8 cellular contexts compared by ENCODE assay signal in the genomic region with DNA sequence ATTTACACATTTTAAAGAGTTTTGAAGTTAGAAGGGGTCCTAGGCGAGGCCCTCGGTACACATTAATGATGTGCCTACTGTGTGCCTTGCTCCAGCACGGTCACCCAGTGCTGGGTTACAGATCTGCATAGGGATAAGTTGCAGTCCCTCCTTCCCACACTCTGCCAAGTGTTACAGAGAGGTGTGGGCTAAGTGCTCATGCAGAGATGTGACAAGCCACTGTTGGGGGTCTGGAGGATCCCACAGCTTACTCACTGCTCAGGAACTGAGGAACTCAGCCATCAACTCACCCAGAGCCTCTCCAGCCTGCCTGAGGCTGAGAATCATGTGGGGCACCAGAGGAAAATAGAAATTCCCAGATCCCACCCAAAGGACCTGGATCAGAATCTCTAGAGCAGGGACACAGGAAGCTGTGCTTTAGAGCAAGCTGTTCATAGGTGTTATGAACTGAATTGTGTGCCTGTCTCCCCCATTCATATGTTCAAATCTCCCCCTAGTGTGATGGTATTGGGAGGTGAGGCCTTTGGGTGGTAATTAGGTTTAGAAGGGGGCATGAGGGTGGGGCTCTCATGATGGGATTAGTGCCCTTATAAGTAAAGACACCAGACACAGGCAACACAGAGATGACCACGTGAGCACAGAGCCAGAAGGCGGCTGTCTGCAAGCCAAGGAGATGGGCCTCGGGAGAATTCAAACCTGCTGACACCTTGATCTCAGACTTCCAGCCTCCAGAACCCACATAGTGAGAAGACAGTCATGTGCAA.
DNase-seq lines count a peak whose midpoint lies in the region; ATAC-seq and TF ChIP-seq lines count a peak whose summit lies in the region.

No MANE protein-coding gene starts in this region.

- H3K4me1 Mint-ChIP-seq in natural killer cell = peaks cover 8 to 10% of the 10 kb centered on the region in 2 donors
- no peaks in the 10 kb centered on the region for H3K4me1 Mint-ChIP-seq in Calu3 (ENCODE audit: low read depth, unreplicated experiment)

- H3K27ac ChIP-seq in SU-DHL-6 (ENCODE audit: low read depth, low read length) = no peak overlapping the region

- intact Hi-C loops in natural killer cell (cut with micrococcal nuclease) = no loop called here
- intact Hi-C loops in Calu3 (cut with micrococcal nuclease; ENCODE audit: unreplicated experiment) = no loop called here

- H3K9me3 ChIP-seq in SU-DHL-6 (ENCODE audit: insufficient read depth, low read length) = no peaks in the 10 kb centered on the region

- H3K4me3 ChIP-seq in GM12864 (ENCODE audit: low read depth, low read length) (peak overlapping the region; percentile 10; the same call in 1 of the 2 replicates), SU-DHL-6 (ENCODE audit: insufficient read depth, low read length, poor library complexity, severe bottlenecking) (no peak overlapping the region), H7 (ENCODE audit: insufficient read depth, low read depth, low read length) (no peak overlapping the region)

- BruUV-seq in Calu3 (replicated peaks; lab: Mats Ljungman, UMichigan) = no TSS peak

- peak overlapping the region; percentile 5 for H3K4me2 ChIP-seq in SU-DHL-6 (ENCODE audit: low read depth, low read length, poor library complexity, severe bottlenecking)

- no peaks in the 10 kb centered on the region for H3K36me3 ChIP-seq in SU-DHL-6 (ENCODE audit: low read length)
- H3K36me3 ChIP-seq in H7 (replicated peaks; ENCODE audit: control insufficient read depth, insufficient read depth, low read length) = no peaks in the 10 kb centered on the region

- peak overlapping the region; percentile 54 to 81 for H3K27ac Mint-ChIP-seq in natural killer cell
- H3K27ac Mint-ChIP-seq in Calu3 (ENCODE audit: unreplicated experiment) = no peak overlapping the region

- H3K9me3 Mint-ChIP-seq in natural killer cell (no peaks in the 10 kb centered on the region), Calu3 (ENCODE audit: low read depth, unreplicated experiment) (no peaks in the 10 kb centered on the region)

- no peak for DNase-seq in GM12864 (ENCODE audit: low read depth)
- DNase-seq in natural killer cell = no peak
- no peak for DNase-seq in A172 (ENCODE audit: low spot score)
- DNase-seq in H7 = no peak
- DNase-seq in Calu3 = no peak
- DNase-seq in SW 1271 (lab: John Stamatoyannopoulos, UW) = no peak

- H3K9me2 ChIP-seq in SU-DHL-6 (replicated peaks; ENCODE audit: insufficient read depth, low read length) = no peaks in the 10 kb centered on the region

- TF ChIP-seq CTCF in GM12864 (IDR thresholded peaks at IDR 0.05; ENCODE audit: low read depth, low read length, missing control alignments) (no peak), SU-DHL-6 (IDR thresholded peaks at IDR 0.05; ENCODE audit: insufficient read depth, low read length, poor library complexity, severe bottlenecking) (no peak), natural killer cell (IDR thresholded peaks at IDR 0.05) (no peak), Calu3 (IDR thresholded peaks at IDR 0.05; ENCODE audit: unreplicated experiment) (no peak)

- no peaks in the 10 kb centered on the region for H3F3A ChIP-seq in SU-DHL-6 (ENCODE audit: insufficient read depth)

- H3K4me3 Mint-ChIP-seq in natural killer cell = peak overlapping the region; percentile 74
- H3K4me3 Mint-ChIP-seq in Calu3 (ENCODE audit: low read depth, unreplicated experiment) = no peak overlapping the region

- peaks cover 4 to 21% of the 10 kb centered on the region in 2 donors for H3K27me3 Mint-ChIP-seq in natural killer cell (ENCODE audit: low read depth in 2 of 2)
- no peaks in the 10 kb centered on the region for H3K27me3 Mint-ChIP-seq in Calu3 (ENCODE audit: unreplicated experiment)

- no peak overlapping the region for H3K9ac ChIP-seq in SU-DHL-6 (ENCODE audit: low read length)

- H3K27me3 ChIP-seq in SU-DHL-6 (ENCODE audit: low read length) = no peaks in the 10 kb centered on the region
- no peaks in the 10 kb centered on the region for H3K27me3 ChIP-seq in H7 (ENCODE audit: control insufficient read depth, insufficient read depth, low read length)

- no peaks in the 10 kb centered on the region for H3K79me2 ChIP-seq in SU-DHL-6 (ENCODE audit: insufficient read depth, low read length)

- CTCF ChIA-PET in Calu3 (lab: Charles Lee) = interaction anchor here (0.6 kb wide), 1 partner anchor 1403 kb away, joined by 3 read pairs; no protein-coding TSS in a partner anchor

- H3K36me3 Mint-ChIP-seq in natural killer cell = no peaks in the 10 kb centered on the region
- no peaks in the 10 kb centered on the region for H3K36me3 Mint-ChIP-seq in Calu3 (ENCODE audit: insufficient read depth, unreplicated experiment)

- peak; percentile 32 for ATAC-seq in HG02588 (IDR thresholded peaks at IDR 0.05; ENCODE audit: unreplicated experiment)
- peak; percentile 12 to 47 (median 37) for ATAC-seq in natural killer cell

- no peaks in the 10 kb centered on the region for H4K20me1 ChIP-seq in SU-DHL-6 (ENCODE audit: low read depth, low read length)

- peak overlapping the region; percentile 15 for H2AFZ ChIP-seq in SU-DHL-6 (ENCODE audit: low read depth, low read length, severe bottlenecking)
